ENCODE assay signal across 24 cellular contexts in the genomic region with DNA sequence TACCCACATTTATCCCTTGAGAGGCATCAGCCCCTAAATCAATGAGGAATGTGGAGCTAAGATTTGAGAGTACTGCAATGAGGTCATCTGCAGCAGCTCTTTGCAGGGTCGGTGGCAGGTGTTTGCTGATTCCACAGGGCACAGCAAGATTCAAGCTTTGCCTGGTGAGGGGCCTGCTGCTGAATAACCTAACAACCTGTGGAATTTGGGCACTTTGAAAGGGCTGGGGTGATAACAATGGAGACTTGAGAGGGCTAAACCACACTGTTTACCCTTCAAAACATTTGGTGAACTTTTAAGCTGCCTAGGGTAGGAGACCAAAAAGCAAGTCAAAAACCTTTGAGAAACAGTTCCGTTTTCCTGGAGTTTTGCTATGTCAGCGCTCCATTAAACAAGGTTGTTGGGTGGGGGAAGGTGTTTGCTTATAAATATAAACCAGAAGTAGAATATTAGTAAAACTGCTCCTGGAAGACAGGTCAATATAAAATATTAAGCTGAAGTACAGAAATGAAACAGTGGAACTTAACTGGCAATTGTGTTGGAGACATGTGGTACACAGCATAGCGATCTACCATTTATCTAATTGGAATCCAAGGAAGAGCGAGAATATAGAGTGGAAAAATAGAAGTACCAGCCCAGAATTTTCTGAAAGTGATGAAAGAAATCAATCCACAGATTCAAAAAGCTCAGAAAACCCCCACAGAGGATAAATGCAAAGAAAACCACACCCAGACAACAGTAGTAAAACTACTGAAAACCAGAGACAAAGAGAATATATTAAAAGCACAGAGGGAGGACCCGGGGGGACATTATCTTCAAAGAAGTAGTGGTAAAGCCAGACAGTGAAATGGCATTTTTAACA.
"Had no signal": no experiment of that assay in that cellular context is flagged by ENCODE, and none has a peak within 500 bp of the region (broad histone marks: within the 10 kb centered on the region; RNA-seq: fewer than 3 reads in every experiment).

No MANE protein-coding gene starts in this region.

- H3K27me3 Mint-ChIP-seq: activated CD4-positive, alpha-beta memory T cell treated with anti-CD3 and anti-CD28 coated beads for 36 hours; activated CD4-positive, alpha-beta T cell treated with anti-CD3 and anti-CD28 coated beads for 36 hours; activated T-helper 17 cell treated with anti-CD3 and anti-CD28 coated beads, Interleukin-2, amount 50 U/mL, for 72 hours; brain; central memory CD8-positive, alpha-beta T cell had no signal

- H3K27ac Mint-ChIP-seq: activated CD4-positive, alpha-beta memory T cell treated with anti-CD3 and anti-CD28 coated beads for 36 hours; activated CD4-positive, alpha-beta T cell treated with anti-CD3 and anti-CD28 coated beads for 36 hours; activated T-helper 17 cell treated with anti-CD3 and anti-CD28 coated beads, Interleukin-2, amount 50 U/mL, for 72 hours; brain; mesothelial cell of epicardium; nephron had no signal

- H3K4me1 Mint-ChIP-seq: activated T-helper 17 cell treated with anti-CD3 and anti-CD28 coated beads, Interleukin-2, amount 50 U/mL, for 72 hours; brain; nephron had no signal

- H3K4me3 ChIP-seq: colonic mucosa, heart left ventricle, lung, tibial artery had no signal

- H3K27me3 ChIP-seq: colonic mucosa, heart left ventricle, tibial artery had no signal

- DNase-seq: activated CD4-positive, alpha-beta memory T cell treated with anti-CD3 and anti-CD28 coated beads for 36 hours; activated CD4-positive, alpha-beta T cell treated with anti-CD3 and anti-CD28 coated beads for 36 hours; activated naive CD4-positive, alpha-beta T cell treated with Interleukin-2 at 50 U/mL for 16 hours; activated T-cell treated with anti-CD3 and anti-CD28 coated beads for 4 hours; anterior cingulate cortex; colonic mucosa; heart left ventricle; occipital lobe; stimulated activated CD4-positive, alpha-beta T cell treated with anti-CD3 and anti-CD28 coated beads, Interleukin-12 subunit alpha, Interleukin-12 subunit beta, amount 100 ng/mL, for 4 hours; stimulated activated CD4-positive, alpha-beta T cell treated with anti-CD3 and anti-CD28 coated beads, Interleukin-1b, Interleukin-23, amount 100 ng/mL, for 48 hours; stimulated activated CD8-positive, alpha-beta memory T cell treated with anti-CD3 and anti-CD28 coated beads, Interleukin-4, amount 100 ng/mL, for 48 hours; stimulated activated naive CD8-positive, alpha-beta T cell treated with anti-CD3 and anti-CD28 coated beads, Interleukin-15, Interleukin-2, amounts not matched to agents 100 U/mL and 50 U/mL, for 24 hours; substantia nigra; SW 1271; T-helper 2 cell; tibial artery; WERI-Rb-1 had no signal

- H3K9me3 ChIP-seq: colonic mucosa, heart left ventricle, tibial artery had no signal

- H3K4me1 ChIP-seq: colonic mucosa, tibial artery had no signal

- H3K9me3 Mint-ChIP-seq: activated CD4-positive, alpha-beta memory T cell treated with anti-CD3 and anti-CD28 coated beads for 36 hours; activated T-helper 17 cell treated with anti-CD3 and anti-CD28 coated beads, Interleukin-2, amount 50 U/mL, for 72 hours; central memory CD8-positive, alpha-beta T cell had no signal

- ATAC-seq: activated CD4-positive, alpha-beta T cell treated with anti-CD3 and anti-CD28 coated beads for 36 hours; activated T-helper 17 cell treated with anti-CD3 and anti-CD28 coated beads, Interleukin-2, amount 50 U/mL, for 72 hours; left lobe of liver; stimulated activated naive CD8-positive, alpha-beta T cell treated with anti-CD3 and anti-CD28 coated beads, Interleukin-15, Interleukin-2, amounts not matched to agents 100 U/mL and 50 U/mL, for 24 hours had no signal

- H3K4me3 Mint-ChIP-seq: activated CD4-positive, alpha-beta memory T cell treated with anti-CD3 and anti-CD28 coated beads for 36 hours; activated CD4-positive, alpha-beta T cell treated with anti-CD3 and anti-CD28 coated beads for 36 hours; activated T-helper 17 cell treated with anti-CD3 and anti-CD28 coated beads, Interleukin-2, amount 50 U/mL, for 72 hours; brain; central memory CD8-positive, alpha-beta T cell; mesothelial cell of epicardium; nephron had no signal

- H3K27ac ChIP-seq: colonic mucosa, heart left ventricle, tibial artery, WERI-Rb-1 had no signal
